ENCODE assay signal across 13 cellular contexts in genomic region chr7:155660059-155660757, GRCh38. TPM values are rescaled to one million over a fixed set of nuclear protein-coding genes. Genes with fewer than 3 reads are reported as not detected.
A peak's percentile ranks its signal among the peaks of the same experiment; 100 is the strongest.
DNase-seq lines count a peak whose midpoint lies in the region; ATAC-seq, FAIRE-seq and TF ChIP-seq lines count a peak whose summit lies in the region.
"Had no signal": no experiment of that assay in that cellular context is flagged by ENCODE, and none has a peak within 500 bp of the region (broad histone marks: within the 10 kb centered on the region; RNA-seq: fewer than 3 reads in every experiment).

No MANE protein-coding gene starts in this region.

- BruUV-seq in GM12878 (replicated peaks; lab: Mats Ljungman, UMichigan), result no TSS peak

- 0 out of 2 replicates have a peak overlapping the region, but pooled peaks have one; percentile 8 for H2AFZ ChIP-seq in GM12878 (ENCODE audit: control insufficient read depth, low read depth, low read length)

- no peak for TF ChIP-seq CTCF in GM12878 (IDR thresholded peaks at IDR 0.05 in 2 of 3, conservative IDR thresholded peaks at IDR 0.05 in 1 of 3; ENCODE audit: control insufficient read depth in 2 of 3, extremely low read depth in 1 of 3, insufficient read depth in 1 of 3, low read depth in 3 of 3, low read length in 3 of 3)
- no peak for TF ChIP-seq CTCF in CD4-positive, alpha-beta T cell (IDR thresholded peaks at IDR 0.05)

- RAD21 ChIA-PET in GM12878 (lab: Charles Lee; ENCODE audit: unreplicated experiment), result interaction anchor here (1.0 to 1.7 kb wide), 2 partner anchors 11 to 16 kb away, joined by 3 to 6 read pairs; partner anchors contain the start of gene RBM33

- ATAC-seq in GM18498 (IDR thresholded peaks at IDR 0.05; ENCODE audit: unreplicated experiment) (peak; percentile 77), GM21367 (IDR thresholded peaks at IDR 0.05; ENCODE audit: unreplicated experiment) (peak; percentile 63), HG03139 (IDR thresholded peaks at IDR 0.05; ENCODE audit: unreplicated experiment) (peak; percentile 69), GM12878 (peak; percentile 89), aorta (ENCODE audit: low FRiP score) (no peak)
- no peak for ATAC-seq in CD4-positive, alpha-beta T cell (ENCODE audit: poor library complexity)
- ATAC-seq: upper lobe of right lung had no signal

- H3K9me3 ChIP-seq in GM12878 (replicated peaks; ENCODE audit: control insufficient read depth, insufficient read depth, low read length), result peaks cover 9% of the 10 kb centered on the region
- no peaks in the 10 kb centered on the region for H3K9me3 ChIP-seq in aorta (ENCODE audit: control insufficient read depth, low read length)
- no peaks in the 10 kb centered on the region for H3K9me3 ChIP-seq in CD4-positive, alpha-beta T cell (ENCODE audit: control insufficient read depth, low read length)
- H3K9me3 ChIP-seq: upper lobe of right lung had no signal

- CTCF ChIA-PET in GM12878 (lab: Yijun Ruan, JAX), result interaction anchor here (1.2 kb wide), 2 partner anchors 18 to 42 kb away, joined by 3 to 4 read pairs; no protein-coding TSS in a partner anchor
- CTCF ChIA-PET in CD4-positive, alpha-beta T cell (lab: Charles Lee), result no interaction called here

- TF ChIP-seq POLR2A in GM12878 (IDR thresholded peaks at IDR 0.05; ENCODE audit: low read depth, low read length), result no peak

- 8% methylated on average over 5 of the region's 5 CpGs for WGBS in GM12878 (ENCODE audit: insufficient coverage, insufficient replicate concordance, low lambda C conversion rate, missing lambda C conversion rate)
- whole genome bisulfite sequencing in aorta, 2 donors, result 95 to 96% methylated on average over 5 of the region's 5 CpGs

- no peaks in the 10 kb centered on the region for H3K9me3 Mint-ChIP-seq in CD4-positive, alpha-beta T cell

- H3K36me3 ChIP-seq in GM12878 (ENCODE audit: control insufficient read depth in 2 of 2, insufficient read depth in 2 of 2, low read length in 1 of 2) (peaks cover 2 to 6% of the 10 kb centered on the region in 2 experiments; a peak in 2 of 4 replicates), aorta (ENCODE audit: control insufficient read depth in 1 of 2, insufficient read depth in 2 of 2, low read length in 1 of 2) (no peaks in the 10 kb centered on the region)
- H3K36me3 ChIP-seq: upper lobe of right lung had no signal

- peak; percentile 85 for FAIRE-seq in GM12878 (lab: Jason Lieb, UNC)
- FAIRE-seq: kidney had no signal

- peak overlapping the region; percentile 76 for H3K4me2 ChIP-seq in GM12878 (ENCODE audit: control insufficient read depth, insufficient read depth)
- H3K4me2 ChIP-seq: KMS-11 had no signal

- peak overlapping the region; percentile 49 for H3K4me3 ChIP-seq in GM12878
- no peak overlapping the region for H3K4me3 ChIP-seq in aorta (ENCODE audit: low read length in 2 of 2)
- H3K4me3 ChIP-seq: skin epidermis, upper lobe of right lung had no signal

- H3K36me3 Mint-ChIP-seq in CD4-positive, alpha-beta T cell (ENCODE audit: low read depth), result peaks cover 39% of the 10 kb centered on the region

- intact Hi-C loops in GM12878 (cut with micrococcal nuclease; ENCODE audit: unreplicated experiment) (loop anchor here (2.0 kb wide), 1 partner anchor 15 kb away; the partner anchor contains the start of gene RBM33), aorta (cut with DNase I) (no loop called here)
- intact Hi-C loops in CD4-positive, alpha-beta T cell (cut with DNase I, micrococcal nuclease), result no loop called here

- peak overlapping the region; percentile 14; the same call in 1 of the 2 replicates for H3K9ac ChIP-seq in GM12878 (ENCODE audit: control insufficient read depth, insufficient read depth, low read length)
- H3K9ac ChIP-seq: KMS-11 had no signal

- H3K27me3 ChIP-seq in GM12878 (replicated peaks in 1 of 2; ENCODE audit: control insufficient read depth in 2 of 2, insufficient read depth in 2 of 2, low read length in 1 of 2) (no peaks in the 10 kb centered on the region), aorta (ENCODE audit: control insufficient read depth in 1 of 2, insufficient read depth in 2 of 2, low read length in 1 of 2) (no peaks in the 10 kb centered on the region)
- no peaks in the 10 kb centered on the region for H3K27me3 ChIP-seq in CD4-positive, alpha-beta T cell (ENCODE audit: control insufficient read depth, insufficient read depth, low read length)
- H3K27me3 ChIP-seq: upper lobe of right lung had no signal

- no peak overlapping the region for H3K4me3 Mint-ChIP-seq in CD4-positive, alpha-beta T cell

- H3K27ac ChIP-seq in GM12878 (ENCODE audit: control insufficient read depth, insufficient read depth) (peak overlapping the region; percentile 84), aorta (ENCODE audit: low read depth in 1 of 2, low read length in 2 of 2) (no peak overlapping the region)
- no peak overlapping the region for H3K27ac ChIP-seq in CD4-positive, alpha-beta T cell (ENCODE audit: low read depth, low read length)
- H3K27ac ChIP-seq: KMS-11, skin epidermis, upper lobe of right lung had no signal

- H3K4me1 ChIP-seq in GM12878 (ENCODE audit: control insufficient read depth, insufficient read depth, low read length) (peaks cover 13% of the 10 kb centered on the region), aorta (ENCODE audit: control insufficient read depth in 1 of 2, insufficient read depth in 2 of 2, low read length in 2 of 2) (no peaks in the 10 kb centered on the region)

- H4K20me1 ChIP-seq in GM12878 (ENCODE audit: control insufficient read depth, insufficient read depth), result no peaks in the 10 kb centered on the region

- no peak for TF ChIP-seq RAD21 in GM12878 (IDR thresholded peaks at IDR 0.05; ENCODE audit: insufficient read depth, low read depth, low read length)

- no peak for TF ChIP-seq EP300 in GM12878 (IDR thresholded peaks at IDR 0.05; ENCODE audit: borderline replicate concordance in 1 of 2, control insufficient read depth in 1 of 2, low read depth in 2 of 2, low read length in 2 of 2)

- peaks cover 95% of the 10 kb centered on the region for H3K79me2 ChIP-seq in GM12878 (ENCODE audit: control insufficient read depth, insufficient read depth, low read length)

- peaks cover 83% of the 10 kb centered on the region for H3K4me1 Mint-ChIP-seq in CD4-positive, alpha-beta T cell (ENCODE audit: low read depth)

- POLR2A ChIA-PET in GM12878 (lab: Charles Lee), result interaction anchor here (1.2 to 1.4 kb wide), 2 partner anchors 16 to 17 kb away, joined by 3 read pairs; partner anchors contain the start of gene RBM33
- POLR2A ChIA-PET in CD4-positive, alpha-beta T cell (lab: Charles Lee), result no interaction called here

- SMC1A ChIA-PET in GM12878 (lab: Charles Lee; ENCODE audit: uncharacterized antibody, unreplicated experiment), result interaction anchor here (0.9 to 2.1 kb wide), 6 partner anchors 11 to 111 kb away, joined by 3 to 7 read pairs (median 4); partner anchors contain the start of gene RBM33

- in situ Hi-C loops in GM12878 (cut with MboI), result no loop called here

- DNase-seq in GM12878 (ENCODE audit: low read depth, low spot score) (peak; percentile 67), COLO668 (lab: John Stamatoyannopoulos, UW; ENCODE audit: unreplicated experiment) (no peak), aorta (no peak)
- no peak for DNase-seq in CD4-positive, alpha-beta T cell
- DNase-seq in activated CD8-positive, alpha-beta memory T cell treated with anti-CD3 and anti-CD28 coated beads, Interleukin-2, amount 50 U/mL, for 4 hours, result no peak
- DNase-seq: kidney, SW 1271, upper lobe of right lung had no signal

- H3K27ac Mint-ChIP-seq in CD4-positive, alpha-beta T cell, result no peak overlapping the region

- H3K27me3 Mint-ChIP-seq in CD4-positive, alpha-beta T cell, result no peaks in the 10 kb centered on the region

TF ChIP-seq in GM12878, 131 proteins besides CTCF, POLR2A, EP300 and RAD21 (continues in another document):
- TF ChIP-seq ZBED1 (IDR thresholded peaks at IDR 0.05; ENCODE audit: borderline replicate concordance) (0 out of 2 replicates have a peak, but pooled peaks have one; percentile 35), CREM (IDR thresholded peaks at IDR 0.05; ENCODE audit: low read depth) (peak; percentile 4; the same call in 1 of the 2 replicates), MYC (IDR thresholded peaks at IDR 0.05; ENCODE audit: insufficient read depth, insufficient read length, insufficient replicate concordance, low read length, severe bottlenecking) (no peak), SUZ12 (IDR thresholded peaks at IDR 0.05; ENCODE audit: unreplicated experiment) (no peak), RB1 (IDR thresholded peaks at IDR 0.05; ENCODE audit: borderline replicate concordance) (no peak), IRF4 (IDR thresholded peaks at IDR 0.05; ENCODE audit: low read depth, low read length) (peak; percentile 62; the same call in 1 of the 2 replicates), SIN3A (IDR thresholded peaks at IDR 0.05; ENCODE audit: low read depth, low read length) (no peak), CHD2 (IDR thresholded peaks at IDR 0.05; ENCODE audit: borderline replicate concordance, low read depth, low read length) (no peak)

RNA-seq across cellular contexts. Expression of gene RBM33, which starts 15.7 kb away (rescaled TPM):
- 246 and 254 TPM in 2 replicates for total RNA-seq in GM12878 (2013; cell fraction: nucleolus; rRNA removed)
- total RNA-seq in GM12878 (2014; rRNA removed) (24.6 and 27.2 TPM in 2 replicates), GM12878 (2014; rRNA removed; fragmentation: Illumina TruSeq; extraction: Trizol) (22.2 and 23.6 TPM in 2 replicates), GM12878 (2021) (62.0 and 67.2 TPM in 2 replicates), aorta (10 to 100 TPM; 66.5 to 80.0 TPM)
- 21.1 TPM for polyA plus RNA-seq in GM12878 (2011; ENCODE audit: low read depth)
- polyA plus RNA-seq in GM12878 (2011; rRNA removed) (17.4 and 22.6 TPM in 2 replicates), GM12878 (2014; fragmentation: Illumina TruSeq; extraction: Trizol) (21.9 and 26.1 TPM in 2 replicates), GM12878 (2014; fragmentation: Nextera tagmentation; extraction: Ambion mirVana) (1 to 10 TPM; 4.7 to 5.6 TPM), GM12878 (2014; rRNA removed) (25.1 and 32.9 TPM in 2 replicates), GM12878 (2016; fragmentation: Nextera tagmentation; extraction: Ambion mirVana) (10 to 100 TPM; 55.5 to 60.3 TPM), aorta (10 to 100 TPM in 1 of 2 donors, 1 to 10 TPM in 1; 4.1 to 27.9 TPM)
- polyA plus RNA-seq in GM12878 (2011; cell fraction: cytosol; rRNA removed), result 12.2 and 15.6 TPM in 2 replicates
- 85.8 and 102 TPM in 2 replicates for polyA plus RNA-seq in GM12878 (2011; cell fraction: nucleus; rRNA removed)
- 30.2 and 32.3 TPM in 2 replicates for polyA plus RNA-seq in GM12878 (2012)
- polyA minus RNA-seq in GM12878 (2011; rRNA and poly(A)+ RNA removed), result 22.2 and 30.2 TPM in 2 replicates
- polyA minus RNA-seq in GM12878 (2011; cell fraction: cytosol; rRNA and poly(A)+ RNA removed), result 16.7 and 18.6 TPM in 2 replicates
- polyA minus RNA-seq in GM12878 (2011; cell fraction: nucleus; rRNA and poly(A)+ RNA removed), result 45.2 and 78.7 TPM in 2 replicates
- total RNA-seq in CD4-positive, alpha-beta T cell, result 100 to 1,000 TPM; 178 to 184 TPM

Comparison
In these comparisons a context has a peak if more than half of its experiments do, and no peak if none do; other contexts are left out.
1. ATAC-seq: peak in GM18498 (single experiment), GM21367 (single experiment), HG03139 (single experiment) and GM12878 (single experiment); none in aorta (single experiment) and CD4-positive, alpha-beta T cell (single experiment).